ENCODE assay signal across 16 cellular contexts in the genomic region with DNA sequence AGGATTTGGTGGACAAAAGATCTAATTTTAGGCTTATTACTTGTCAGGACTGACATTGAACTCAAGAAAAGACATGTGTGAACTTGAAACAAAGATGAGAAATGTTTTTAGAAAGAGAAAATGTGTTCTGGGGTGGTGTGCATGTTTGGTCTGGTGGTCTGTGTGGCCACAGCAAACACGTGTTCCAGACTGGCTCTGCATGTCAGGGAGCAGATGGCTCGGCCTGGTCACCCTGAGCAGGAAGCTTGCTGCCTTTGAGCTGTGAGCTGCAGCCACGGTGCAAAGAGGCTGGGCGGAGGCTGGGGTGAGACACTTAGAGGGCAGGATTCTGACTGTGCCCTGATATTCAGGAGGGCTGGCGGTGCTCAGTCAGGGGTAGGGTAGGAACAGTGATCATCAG.
DNase-seq lines count a peak whose midpoint lies in the region; ATAC-seq and TF ChIP-seq lines count a peak whose summit lies in the region.
"Had no signal": no experiment of that assay in that cellular context is flagged by ENCODE, and none has a peak within 500 bp of the region (broad histone marks: within the 10 kb centered on the region; RNA-seq: fewer than 3 reads in every experiment).

No MANE protein-coding gene starts in this region.

- peaks cover 0 to 21% of the 10 kb centered on the region in 2 donors for H3K4me1 ChIP-seq in mucosa of rectum (ENCODE audit: control insufficient read depth in 2 of 2, insufficient read depth in 2 of 2, low read length in 2 of 2)

- no peaks in the 10 kb centered on the region for H3K9me3 ChIP-seq in mucosa of rectum (ENCODE audit: control insufficient read depth in 2 of 2, low read length in 2 of 2)

- no peak overlapping the region for H3K9ac ChIP-seq in mucosa of rectum (ENCODE audit: low read depth in 1 of 2, low read length in 2 of 2)

- TF ChIP-seq CTCF in GM12865 (IDR thresholded peaks at IDR 0.05; ENCODE audit: insufficient read depth, low read depth, low read length, missing control alignments): no peak

- no peaks in the 10 kb centered on the region for H3K27me3 ChIP-seq in mucosa of rectum (ENCODE audit: control insufficient read depth in 2 of 2, insufficient read depth in 2 of 2, low read length in 2 of 2)

- H3K4me3 ChIP-seq in GM12865 (ENCODE audit: low read depth, low read length) (no peak overlapping the region), mucosa of rectum (ENCODE audit: low read length in 2 of 2) (no peak overlapping the region)

- H3K36me3 ChIP-seq in mucosa of rectum (ENCODE audit: control insufficient read depth in 2 of 2, insufficient read depth in 2 of 2, low read length in 2 of 2): no peaks in the 10 kb centered on the region

- peak; percentile 38 for DNase-seq in GM12865 (ENCODE audit: low read depth)
- DNase-seq in NCI-H146 treated with DMSO at 0.1 percent for 48 hours (lab: John Stamatoyannopoulos, UW; ENCODE audit: unreplicated experiment): peak; percentile 68
- peak in 1 of 61 donors; percentile 82 for DNase-seq in caudate nucleus (lab: John Stamatoyannopoulos, UW)
- DNase-seq in COLO829 (ENCODE audit: low spot score): no peak
- no peak for DNase-seq in AG08396 (ENCODE audit: low spot score)
- DNase-seq: GOT3, NCI-H2029 treated with DMSO at 0.1 percent for 48 hours, NCI-H2171 treated with DMSO at 0.1 percent for 48 hours, NCI-H446 treated with DMSO at 0.1 percent for 48 hours, OCI-M1, SIG-M5 had no signal

- ATAC-seq in HG03442 (IDR thresholded peaks at IDR 0.05; ENCODE audit: unreplicated experiment): no peak
- ATAC-seq in HG02973 (IDR thresholded peaks at IDR 0.05; ENCODE audit: unreplicated experiment): no peak
- ATAC-seq: HepG2 had no signal

- H3K27ac ChIP-seq in caudate nucleus (ENCODE audit: low read depth, low read length) (peak overlapping the region; percentile 11), mucosa of rectum (ENCODE audit: low read depth in 2 of 2, low read length in 2 of 2) (peak overlapping the region; percentile 25 to 64)
- H3K27ac ChIP-seq: C4-2B had no signal

Comparison
In these comparisons a context has a peak if more than half of its experiments do, and no peak if none do; other contexts are left out.
1. DNase-seq: peak in GM12865 (single experiment) and NCI-H146 treated with DMSO at 0.1 percent for 48 hours (single experiment); none in COLO829 (single experiment) and AG08396 (single experiment).